Comparison of ENCODE assay signal across 1 cellular context in genomic region chr3:121750087-121750415, GRCh38.
TF ChIP-seq lines count a peak whose summit lies in the region.

No MANE protein-coding gene starts in this region.

TF ChIP-seq in endothelial cell of umbilical vein, 7 proteins besides CTCF, POLR2A, EP300 and RAD21:
- no peak for TF ChIP-seq EZH2 (IDR thresholded peaks at IDR 0.05; ENCODE audit: borderline replicate concordance, low read depth, low read length, severe bottlenecking)
- no peak for TF ChIP-seq MAX (IDR thresholded peaks at IDR 0.05; ENCODE audit: insufficient read depth, insufficient read length)
- TF ChIP-seq JUN (IDR thresholded peaks at IDR 0.05; ENCODE audit: borderline replicate concordance, insufficient read depth, insufficient read length, low read depth): no peak
- no peak for TF ChIP-seq MYC (IDR thresholded peaks at IDR 0.05; ENCODE audit: low read depth, low read length)
- no peak for TF ChIP-seq GATA2 (IDR thresholded peaks at IDR 0.05; ENCODE audit: insufficient read depth, insufficient read length, low read depth, low read length)
- no peak for TF ChIP-seq POLR2AphosphoS5 (IDR thresholded peaks at IDR 0.05; ENCODE audit: insufficient read depth, low read depth, low read length)
- TF ChIP-seq FOS (IDR thresholded peaks at IDR 0.05; ENCODE audit: borderline replicate concordance, insufficient read depth, low read length): no peak
